Comparison of ENCODE assay signal across 6 cellular contexts in genomic region chr16:30533748-30534367, GRCh38. TPM values are rescaled to one million over a fixed set of nuclear protein-coding genes. Genes with fewer than 3 reads are reported as not detected.
DNase-seq lines count a peak whose midpoint lies in the region; ATAC-seq and TF ChIP-seq lines count a peak whose summit lies in the region.

No MANE protein-coding gene starts in this region.

- peak; percentile 5 for ATAC-seq in GM18868 (IDR thresholded peaks at IDR 0.05; ENCODE audit: unreplicated experiment)
- ATAC-seq in HG03565 (IDR thresholded peaks at IDR 0.05; ENCODE audit: unreplicated experiment) = peak; percentile 14
- no peak for ATAC-seq in sciatic nerve

- TF ChIP-seq CTCF in dorsolateral prefrontal cortex (IDR thresholded peaks at IDR 0.05 in 54 of 56, conservative IDR thresholded peaks at IDR 0.05 in 2 of 56; ENCODE audit: low read depth in 1 of 56, partially characterized antibody in 56 of 56) (no peak), retinal pigment epithelial cell (conservative IDR thresholded peaks at IDR 0.05; ENCODE audit: low read depth, low read length) (no peak)

- no peak for DNase-seq in dorsolateral prefrontal cortex
- no peak for DNase-seq in retinal pigment epithelial cell (ENCODE audit: low read depth)
- DNase-seq in sciatic nerve (ENCODE audit: low spot score) = no peak
- DNase-seq in H4 (ENCODE audit: low spot score) = no peak

- intact Hi-C loops in dorsolateral prefrontal cortex (cut with DNase I) = loop anchor here in 1 of 2 donors (1.0 kb wide), 1 partner anchor 24 kb away; the partner anchor contains the start of gene ZNF764
- intact Hi-C loops in sciatic nerve (cut with DNase I) = no loop called here

- peak overlapping the region in 58 of 59 donors; percentile 61 to 98 (median 92) for H3K27ac ChIP-seq in dorsolateral prefrontal cortex

- H3K27me3 ChIP-seq in dorsolateral prefrontal cortex = no peaks in the 10 kb centered on the region

- H3K4me3 ChIP-seq in dorsolateral prefrontal cortex (peak overlapping the region; percentile 61 to 97 (median 85)), retinal pigment epithelial cell (ENCODE audit: low read length) (peak overlapping the region; percentile 59)

RNA-seq across cellular contexts. Expression of gene ZNF747, which starts 0.8 kb away (rescaled TPM):
- total RNA-seq in dorsolateral prefrontal cortex (10 to 100 TPM in 115 of 120 experiments, 1 to 10 TPM in 5; 9.2 to 17.9 (median 12.6) TPM), sciatic nerve (12.7 TPM)
- 1.5 and 2.6 TPM in 2 replicates for total RNA-seq in H4 (2014; rRNA removed; shearing (Covaris generic))

RNA-seq across cellular contexts. Expression of gene ZNF768, which starts 7.5 kb away (rescaled TPM):
- total RNA-seq in dorsolateral prefrontal cortex (10 to 100 TPM; 22.6 to 71.7 (median 28.8) TPM), sciatic nerve (30.3 TPM)
- total RNA-seq in H4 (2014; rRNA removed; shearing (Covaris generic)) = 22.7 and 29.2 TPM in 2 replicates

RNA-seq across cellular contexts. Expression of gene ZNF764, which starts 24.3 kb away (rescaled TPM):
- 10 to 100 TPM in 102 of 120 experiments, 1 to 10 TPM in 18; 8.2 to 19.0 (median 11.5) TPM for total RNA-seq in dorsolateral prefrontal cortex
- total RNA-seq in sciatic nerve = 9.5 TPM
- 3.2 and 5.2 TPM in 2 replicates for total RNA-seq in H4 (2014; rRNA removed; shearing (Covaris generic))

RNA-seq across cellular contexts. Expression of gene ZNF688, which starts 37.7 kb away (rescaled TPM):
- total RNA-seq in dorsolateral prefrontal cortex (10 to 100 TPM in 118 of 120 experiments, 1 to 10 TPM in 2; 9.8 to 27.9 (median 15.6) TPM), sciatic nerve (13.6 TPM)
- total RNA-seq in H4 (2014; rRNA removed; shearing (Covaris generic)) = 3.1 and 6.0 TPM in 2 replicates

RNA-seq across cellular contexts. Expression of gene ZNF785, which starts 51.6 kb away (rescaled TPM):
- total RNA-seq in dorsolateral prefrontal cortex = 10 to 100 TPM; 16.4 to 51.1 (median 30.1) TPM
- 26.3 TPM for total RNA-seq in sciatic nerve
- total RNA-seq in H4 (2014; rRNA removed; shearing (Covaris generic)) = 1.3 and 3.1 TPM in 2 replicates
